In genomic region chr20:3767434-3768341, GRCh38 we compare ENCODE assay signal across 1 cellular context.
TF ChIP-seq lines count a peak whose summit lies in the region.

ADISSP (minus strand) TSS chr20:3767753; CDS start chr20:3760100, 7,653 bp downstream.

TF ChIP-seq in HepG2, 621 proteins besides CTCF, POLR2A, EP300 and RAD21 (continued from another document and continues in another):
- TF ChIP-seq, protein P1, sequence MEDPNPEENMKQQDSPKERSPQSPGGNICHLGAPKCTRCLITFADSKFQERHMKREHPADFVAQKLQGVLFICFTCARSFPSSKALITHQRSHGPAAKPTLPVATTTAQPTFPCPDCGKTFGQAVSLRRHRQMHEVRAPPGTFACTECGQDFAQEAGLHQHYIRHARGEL (CRISPR knock-in tag; IDR thresholded peaks at IDR 0.05): peak; percentile 94
- TF ChIP-seq CREM (IDR thresholded peaks at IDR 0.05) (peak; percentile 67), CREM (CRISPR knock-in tag; IDR thresholded peaks at IDR 0.05) (0 out of 2 replicates have a peak, but pooled peaks have one; percentile 37), ZNF317 (CRISPR knock-in tag; IDR thresholded peaks at IDR 0.05) (peak; percentile 40; the same call in 1 of the 2 replicates), MTF1 (CRISPR knock-in tag; IDR thresholded peaks at IDR 0.05) (peak; percentile 75; the same call in 1 of the 2 replicates), ATF3 (CRISPR knock-in tag; IDR thresholded peaks at IDR 0.05) (no peak; the same call in 1 of the 2 replicates), ZNF660 (CRISPR knock-in tag; IDR thresholded peaks at IDR 0.05; ENCODE audit: borderline replicate concordance, low read depth) (peak; percentile 96), ZFAT (CRISPR knock-in tag; conservative IDR thresholded peaks at IDR 0.05) (no peak), ZNF430 (CRISPR knock-in tag; IDR thresholded peaks at IDR 0.05) (peak; percentile 95), KAT7 (CRISPR knock-in tag; IDR thresholded peaks at IDR 0.05; ENCODE audit: borderline replicate concordance) (peak; percentile 68), SRSF1 (optimal IDR thresholded peaks at IDR 0.05; ENCODE audit: low read depth, low read length) (peak; percentile 3), ZNF33A (CRISPR knock-in tag; IDR thresholded peaks at IDR 0.05; ENCODE audit: borderline replicate concordance) (no peak), NRL (CRISPR knock-in tag; IDR thresholded peaks at IDR 0.05; ENCODE audit: borderline replicate concordance) (peak; percentile 59), MAF1 (CRISPR knock-in tag; IDR thresholded peaks at IDR 0.05; ENCODE audit: borderline replicate concordance) (0 out of 2 replicates have a peak, but pooled peaks have one; percentile 6), NFATC3 (CRISPR knock-in tag; IDR thresholded peaks at IDR 0.05) (no peak; the same call in 1 of the 2 replicates), KDM1A (CRISPR knock-in tag; IDR thresholded peaks at IDR 0.05) (peak; percentile 67; the same call in 1 of the 2 replicates), ZNF337 (CRISPR knock-in tag; IDR thresholded peaks at IDR 0.05; ENCODE audit: borderline replicate concordance, low read depth) (peak; percentile 52; the same call in 1 of the 2 replicates), SYNCRIP (IDR thresholded peaks at IDR 0.05; ENCODE audit: insufficient read depth, low read depth, low read length) (no peak), ZNF10 (CRISPR knock-in tag; IDR thresholded peaks at IDR 0.05; ENCODE audit: borderline replicate concordance, low read depth) (no peak), SATB2 (CRISPR knock-in tag; IDR thresholded peaks at IDR 0.05) (peak; percentile 88), ZNF703 (CRISPR knock-in tag; IDR thresholded peaks at IDR 0.05; ENCODE audit: borderline replicate concordance) (no peak), ZNF205 (CRISPR knock-in tag; IDR thresholded peaks at IDR 0.05) (peak; percentile 14; the same call in 1 of the 2 replicates), U2AF1 (optimal IDR thresholded peaks at IDR 0.05; ENCODE audit: low read depth, low read length) (peak; percentile 96), ZNF232 (CRISPR knock-in tag; IDR thresholded peaks at IDR 0.05; ENCODE audit: borderline replicate concordance) (peak; percentile 96), ZMAT3 (CRISPR knock-in tag; conservative IDR thresholded peaks at IDR 0.05) (peak; percentile 85; the same call in 1 of the 2 replicates), PRMT3 (CRISPR knock-in tag; IDR thresholded peaks at IDR 0.05; ENCODE audit: borderline replicate concordance, low read depth) (no peak; the same call in 1 of the 2 replicates), ZNF720 (CRISPR knock-in tag; IDR thresholded peaks at IDR 0.05) (peak; percentile 55; the same call in 1 of the 2 replicates), NCOA5 (CRISPR knock-in tag; IDR thresholded peaks at IDR 0.05) (0 out of 2 replicates have a peak, but pooled peaks have one; percentile 84), NFAT5 (CRISPR knock-in tag; IDR thresholded peaks at IDR 0.05) (peak; percentile 72; the same call in 1 of the 2 replicates), CBX2 (IDR thresholded peaks at IDR 0.05; ENCODE audit: low read depth, low read length) (no peak), CBX2 (CRISPR knock-in tag; IDR thresholded peaks at IDR 0.05; ENCODE audit: low read depth) (no peak; the same call in 1 of the 2 replicates)
- TF ChIP-seq, protein P2, sequence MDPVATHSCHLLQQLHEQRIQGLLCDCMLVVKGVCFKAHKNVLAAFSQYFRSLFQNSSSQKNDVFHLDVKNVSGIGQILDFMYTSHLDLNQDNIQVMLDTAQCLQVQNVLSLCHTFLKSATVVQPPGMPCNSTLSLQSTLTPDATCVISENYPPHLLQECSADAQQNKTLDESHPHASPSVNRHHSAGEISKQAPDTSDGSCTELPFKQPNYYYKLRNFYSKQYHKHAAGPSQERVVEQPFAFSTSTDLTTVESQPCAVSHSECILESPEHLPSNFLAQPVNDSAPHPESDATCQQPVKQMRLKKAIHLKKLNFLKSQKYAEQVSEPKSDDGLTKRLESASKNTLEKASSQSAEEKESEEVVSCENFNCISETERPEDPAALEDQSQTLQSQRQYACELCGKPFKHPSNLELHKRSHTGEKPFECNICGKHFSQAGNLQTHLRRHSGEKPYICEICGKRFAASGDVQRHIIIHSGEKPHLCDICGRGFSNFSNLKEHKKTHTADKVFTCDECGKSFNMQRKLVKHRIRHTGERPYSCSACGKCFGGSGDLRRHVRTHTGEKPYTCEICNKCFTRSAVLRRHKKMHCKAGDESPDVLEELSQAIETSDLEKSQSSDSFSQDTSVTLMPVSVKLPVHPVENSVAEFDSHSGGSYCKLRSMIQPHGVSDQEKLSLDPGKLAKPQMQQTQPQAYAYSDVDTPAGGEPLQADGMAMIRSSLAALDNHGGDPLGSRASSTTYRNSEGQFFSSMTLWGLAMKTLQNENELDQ (CRISPR knock-in tag; IDR thresholded peaks at IDR 0.05; ENCODE audit: borderline replicate concordance): peak; percentile 72; the same call in 1 of the 2 replicates
- TF ChIP-seq, protein P3, sequence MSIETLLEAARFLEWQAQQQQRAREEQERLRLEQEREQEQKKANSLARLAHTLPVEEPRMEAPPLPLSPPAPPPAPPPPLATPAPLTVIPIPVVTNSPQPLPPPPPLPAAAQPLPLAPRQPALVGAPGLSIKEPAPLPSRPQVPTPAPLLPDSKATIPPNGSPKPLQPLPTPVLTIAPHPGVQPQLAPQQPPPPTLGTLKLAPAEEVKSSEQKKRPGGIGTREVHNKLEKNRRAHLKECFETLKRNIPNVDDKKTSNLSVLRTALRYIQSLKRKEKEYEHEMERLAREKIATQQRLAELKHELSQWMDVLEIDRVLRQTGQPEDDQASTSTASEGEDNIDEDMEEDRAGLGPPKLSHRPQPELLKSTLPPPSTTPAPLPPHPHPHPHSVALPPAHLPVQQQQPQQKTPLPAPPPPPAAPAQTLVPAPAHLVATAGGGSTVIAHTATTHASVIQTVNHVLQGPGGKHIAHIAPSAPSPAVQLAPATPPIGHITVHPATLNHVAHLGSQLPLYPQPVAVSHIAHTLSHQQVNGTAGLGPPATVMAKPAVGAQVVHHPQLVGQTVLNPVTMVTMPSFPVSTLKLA (IDR thresholded peaks at IDR 0.05): peak; percentile 77
- TF ChIP-seq, protein P4, sequence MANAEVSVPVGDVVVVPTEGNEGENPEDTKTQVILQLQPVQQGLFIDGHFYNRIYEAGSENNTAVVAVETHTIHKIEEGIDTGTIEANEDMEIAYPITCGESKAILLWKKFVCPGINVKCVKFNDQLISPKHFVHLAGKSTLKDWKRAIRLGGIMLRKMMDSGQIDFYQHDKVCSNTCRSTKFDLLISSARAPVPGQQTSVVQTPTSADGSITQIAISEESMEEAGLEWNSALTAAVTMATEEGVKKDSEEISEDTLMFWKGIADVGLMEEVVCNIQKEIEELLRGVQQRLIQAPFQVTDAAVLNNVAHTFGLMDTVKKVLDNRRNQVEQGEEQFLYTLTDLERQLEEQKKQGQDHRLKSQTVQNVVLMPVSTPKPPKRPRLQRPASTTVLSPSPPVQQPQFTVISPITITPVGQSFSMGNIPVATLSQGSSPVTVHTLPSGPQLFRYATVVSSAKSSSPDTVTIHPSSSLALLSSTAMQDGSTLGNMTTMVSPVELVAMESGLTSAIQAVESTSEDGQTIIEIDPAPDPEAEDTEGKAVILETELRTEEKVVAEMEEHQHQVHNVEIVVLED (CRISPR knock-in tag; IDR thresholded peaks at IDR 0.05; ENCODE audit: borderline replicate concordance): peak; percentile 82
- TF ChIP-seq, protein P5, sequence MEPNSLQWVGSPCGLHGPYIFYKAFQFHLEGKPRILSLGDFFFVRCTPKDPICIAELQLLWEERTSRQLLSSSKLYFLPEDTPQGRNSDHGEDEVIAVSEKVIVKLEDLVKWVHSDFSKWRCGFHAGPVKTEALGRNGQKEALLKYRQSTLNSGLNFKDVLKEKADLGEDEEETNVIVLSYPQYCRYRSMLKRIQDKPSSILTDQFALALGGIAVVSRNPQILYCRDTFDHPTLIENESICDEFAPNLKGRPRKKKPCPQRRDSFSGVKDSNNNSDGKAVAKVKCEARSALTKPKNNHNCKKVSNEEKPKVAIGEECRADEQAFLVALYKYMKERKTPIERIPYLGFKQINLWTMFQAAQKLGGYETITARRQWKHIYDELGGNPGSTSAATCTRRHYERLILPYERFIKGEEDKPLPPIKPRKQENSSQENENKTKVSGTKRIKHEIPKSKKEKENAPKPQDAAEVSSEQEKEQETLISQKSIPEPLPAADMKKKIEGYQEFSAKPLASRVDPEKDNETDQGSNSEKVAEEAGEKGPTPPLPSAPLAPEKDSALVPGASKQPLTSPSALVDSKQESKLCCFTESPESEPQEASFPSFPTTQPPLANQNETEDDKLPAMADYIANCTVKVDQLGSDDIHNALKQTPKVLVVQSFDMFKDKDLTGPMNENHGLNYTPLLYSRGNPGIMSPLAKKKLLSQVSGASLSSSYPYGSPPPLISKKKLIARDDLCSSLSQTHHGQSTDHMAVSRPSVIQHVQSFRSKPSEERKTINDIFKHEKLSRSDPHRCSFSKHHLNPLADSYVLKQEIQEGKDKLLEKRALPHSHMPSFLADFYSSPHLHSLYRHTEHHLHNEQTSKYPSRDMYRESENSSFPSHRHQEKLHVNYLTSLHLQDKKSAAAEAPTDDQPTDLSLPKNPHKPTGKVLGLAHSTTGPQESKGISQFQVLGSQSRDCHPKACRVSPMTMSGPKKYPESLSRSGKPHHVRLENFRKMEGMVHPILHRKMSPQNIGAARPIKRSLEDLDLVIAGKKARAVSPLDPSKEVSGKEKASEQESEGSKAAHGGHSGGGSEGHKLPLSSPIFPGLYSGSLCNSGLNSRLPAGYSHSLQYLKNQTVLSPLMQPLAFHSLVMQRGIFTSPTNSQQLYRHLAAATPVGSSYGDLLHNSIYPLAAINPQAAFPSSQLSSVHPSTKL (CRISPR knock-in tag; IDR thresholded peaks at IDR 0.05): peak; percentile 43; the same call in 1 of the 2 replicates
- TF ChIP-seq, protein P6, sequence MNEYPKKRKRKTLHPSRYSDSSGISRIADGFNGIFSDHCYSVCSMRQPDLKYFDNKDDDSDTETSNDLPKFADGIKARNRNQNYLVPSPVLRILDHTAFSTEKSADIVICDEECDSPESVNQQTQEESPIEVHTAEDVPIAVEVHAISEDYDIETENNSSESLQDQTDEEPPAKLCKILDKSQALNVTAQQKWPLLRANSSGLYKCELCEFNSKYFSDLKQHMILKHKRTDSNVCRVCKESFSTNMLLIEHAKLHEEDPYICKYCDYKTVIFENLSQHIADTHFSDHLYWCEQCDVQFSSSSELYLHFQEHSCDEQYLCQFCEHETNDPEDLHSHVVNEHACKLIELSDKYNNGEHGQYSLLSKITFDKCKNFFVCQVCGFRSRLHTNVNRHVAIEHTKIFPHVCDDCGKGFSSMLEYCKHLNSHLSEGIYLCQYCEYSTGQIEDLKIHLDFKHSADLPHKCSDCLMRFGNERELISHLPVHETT (CRISPR knock-in tag; conservative IDR thresholded peaks at IDR 0.05): peak; percentile 12
- TF ChIP-seq, protein P7, sequence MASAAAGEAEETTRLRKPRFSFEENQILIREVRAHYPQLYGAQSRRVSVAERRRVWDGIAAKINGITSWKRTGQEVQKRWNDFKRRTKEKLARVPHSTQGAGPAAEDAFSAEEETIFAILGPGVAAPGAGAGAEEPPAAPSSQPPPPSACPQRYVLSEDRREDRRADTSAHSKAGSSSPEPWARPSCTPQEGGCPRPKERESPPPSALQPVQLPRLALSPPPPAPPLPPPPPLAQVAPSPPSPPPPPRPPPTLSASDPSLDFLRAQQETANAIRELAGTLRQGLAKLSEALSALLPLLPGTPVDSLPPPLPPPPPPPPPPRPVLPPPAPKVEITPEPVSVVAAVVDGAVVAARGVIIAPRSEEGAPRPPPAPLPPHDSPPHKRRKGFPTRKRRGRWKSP (CRISPR knock-in tag; IDR thresholded peaks at IDR 0.05): peak; percentile 93
- TF ChIP-seq, protein P8, sequence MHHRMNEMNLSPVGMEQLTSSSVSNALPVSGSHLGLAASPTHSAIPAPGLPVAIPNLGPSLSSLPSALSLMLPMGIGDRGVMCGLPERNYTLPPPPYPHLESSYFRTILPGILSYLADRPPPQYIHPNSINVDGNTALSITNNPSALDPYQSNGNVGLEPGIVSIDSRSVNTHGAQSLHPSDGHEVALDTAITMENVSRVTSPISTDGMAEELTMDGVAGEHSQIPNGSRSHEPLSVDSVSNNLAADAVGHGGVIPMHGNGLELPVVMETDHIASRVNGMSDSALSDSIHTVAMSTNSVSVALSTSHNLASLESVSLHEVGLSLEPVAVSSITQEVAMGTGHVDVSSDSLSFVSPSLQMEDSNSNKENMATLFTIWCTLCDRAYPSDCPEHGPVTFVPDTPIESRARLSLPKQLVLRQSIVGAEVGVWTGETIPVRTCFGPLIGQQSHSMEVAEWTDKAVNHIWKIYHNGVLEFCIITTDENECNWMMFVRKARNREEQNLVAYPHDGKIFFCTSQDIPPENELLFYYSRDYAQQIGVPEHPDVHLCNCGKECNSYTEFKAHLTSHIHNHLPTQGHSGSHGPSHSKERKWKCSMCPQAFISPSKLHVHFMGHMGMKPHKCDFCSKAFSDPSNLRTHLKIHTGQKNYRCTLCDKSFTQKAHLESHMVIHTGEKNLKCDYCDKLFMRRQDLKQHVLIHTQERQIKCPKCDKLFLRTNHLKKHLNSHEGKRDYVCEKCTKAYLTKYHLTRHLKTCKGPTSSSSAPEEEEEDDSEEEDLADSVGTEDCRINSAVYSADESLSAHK (CRISPR knock-in tag; IDR thresholded peaks at IDR 0.05; ENCODE audit: borderline replicate concordance): peak; percentile 77; the same call in 1 of the 2 replicates
